ENCODE assay signal across 9 cellular contexts in genomic region chr1:226875641-226876295, GRCh38. TPM values are rescaled to one million over a fixed set of nuclear protein-coding genes. Genes with fewer than 3 reads are reported as not detected.
DNase-seq lines count a peak whose midpoint lies in the region; ATAC-seq and TF ChIP-seq lines count a peak whose summit lies in the region.
"Had no signal": no experiment of that assay in that cellular context is flagged by ENCODE, and none has a peak within 500 bp of the region (broad histone marks: within the 10 kb centered on the region; RNA-seq: fewer than 3 reads in every experiment).

No MANE protein-coding gene starts in this region.

- H3K79me2 ChIP-seq in Karpas-422 (ENCODE audit: low read length): no peaks in the 10 kb centered on the region

- no peak overlapping the region for H3K9ac ChIP-seq in Karpas-422 (ENCODE audit: low read length)

- H3K27me3 ChIP-seq in Karpas-422 (ENCODE audit: low read length) (no peaks in the 10 kb centered on the region), body of pancreas (no peaks in the 10 kb centered on the region), lower lobe of right lung (ENCODE audit: low read depth) (no peaks in the 10 kb centered on the region)

- intact Hi-C loops in body of pancreas (cut with DNase I) (no loop called here), lower lobe of right lung (cut with DNase I) (no loop called here)

- no peak overlapping the region for H2AFZ ChIP-seq in Karpas-422 (ENCODE audit: low read length)

- TF ChIP-seq POLR2A in body of pancreas (IDR thresholded peaks at IDR 0.05): peak in 2 of 3 donors; percentile 20 to 24

- WGBS in body of pancreas, 2 donors: 25 to 36% methylated on average over 10 to 11 of the region's 11 CpGs

- ATAC-seq in body of pancreas (peak; percentile 66), lower lobe of right lung (peak; percentile 67 to 83), HG02870 (IDR thresholded peaks at IDR 0.05; ENCODE audit: unreplicated experiment) (no peak), GM18498 (IDR thresholded peaks at IDR 0.05; ENCODE audit: unreplicated experiment) (no peak)

- H3K36me3 ChIP-seq in Karpas-422 (ENCODE audit: insufficient read depth, low read length): no peaks in the 10 kb centered on the region
- peaks cover 0 to under 1% of the 10 kb centered on the region in 2 donors for H3K36me3 ChIP-seq in body of pancreas (replicated peaks in 1 of 2; ENCODE audit: insufficient read depth in 1 of 2, low read depth in 2 of 2)
- peaks cover 45% of the 10 kb centered on the region for H3K36me3 ChIP-seq in lower lobe of right lung

- DNase-seq in DMS153 treated with DMSO at 0.1 percent for 48 hours (lab: John Stamatoyannopoulos, UW; ENCODE audit: unreplicated experiment) (peak; percentile 81), Karpas-422 (peak; percentile 62), body of pancreas (peak; percentile 77 to 88 (median 84)), lower lobe of right lung (peak; percentile 70), superior temporal gyrus (ENCODE audit: extremely low spot score) (no peak), GM10266 (ENCODE audit: extremely low spot score) (no peak)
- DNase-seq: DND-41 had no signal

- no peak overlapping the region for H3K4me2 ChIP-seq in Karpas-422 (ENCODE audit: low read depth, low read length, poor library complexity, severe bottlenecking)

- H4K20me1 ChIP-seq in Karpas-422 (ENCODE audit: insufficient read depth, low read depth, low read length): no peaks in the 10 kb centered on the region

- no peaks in the 10 kb centered on the region; the same call in 1 of the 2 replicates for H3K4me1 ChIP-seq in Karpas-422 (ENCODE audit: low read length)
- H3K4me1 ChIP-seq in body of pancreas: peaks cover 55% of the 10 kb centered on the region
- H3K4me1 ChIP-seq in lower lobe of right lung: peaks cover 14% of the 10 kb centered on the region

- no peak overlapping the region for H3K4me3 ChIP-seq in Karpas-422 (ENCODE audit: low read length)
- no peak overlapping the region for H3K4me3 ChIP-seq in body of pancreas
- no peak overlapping the region for H3K4me3 ChIP-seq in lower lobe of right lung

- TF ChIP-seq CTCF in body of pancreas (IDR thresholded peaks at IDR 0.05): no peak
- no peak for TF ChIP-seq CTCF in lower lobe of right lung (IDR thresholded peaks at IDR 0.05)
- TF ChIP-seq CTCF in GM10266 (IDR thresholded peaks at IDR 0.05; ENCODE audit: control insufficient read depth, insufficient read depth, low read depth, missing control alignments): no peak

- no peak overlapping the region for H3K27ac ChIP-seq in Karpas-422 (ENCODE audit: low read length)
- peak overlapping the region; percentile 51 to 93 (median 88) for H3K27ac ChIP-seq in body of pancreas
- H3K27ac ChIP-seq in lower lobe of right lung: peak overlapping the region; percentile 18

- H3K9me3 ChIP-seq in Karpas-422 (ENCODE audit: low read length) (no peaks in the 10 kb centered on the region), body of pancreas (no peaks in the 10 kb centered on the region), lower lobe of right lung (no peaks in the 10 kb centered on the region)

- no peaks in the 10 kb centered on the region for H3K9me2 ChIP-seq in Karpas-422 (replicated peaks; ENCODE audit: insufficient read depth, low read length)

RNA-seq across cellular contexts. Expression of gene PSEN2, which starts 5.4 kb away (rescaled TPM):
- total RNA-seq in Karpas-422 (2014; rRNA removed; shearing (Covaris generic); ENCODE audit: low replicate concordance): not detected in 2 replicates
- total RNA-seq in body of pancreas: 10 to 100 TPM; 80.9 to 98.9 TPM
- total RNA-seq in lower lobe of right lung: 26.6 TPM

Comparison
In these comparisons a context has a peak if more than half of its experiments do, and no peak if none do; other contexts are left out.
1. DNase-seq: peak in DMS153 treated with DMSO at 0.1 percent for 48 hours (single experiment), Karpas-422 (single experiment), body of pancreas (4 of 4) and lower lobe of right lung (single experiment); none in superior temporal gyrus (single experiment) and GM10266 (single experiment).
2. ATAC-seq: peak in body of pancreas (single experiment) and lower lobe of right lung (2 of 2); none in HG02870 (single experiment) and GM18498 (single experiment).
3. RNA of gene PSEN2, which starts 5.4 kb away (total RNA-seq): 80.9 to 98.9 TPM in body of pancreas and 26.6 TPM in lower lobe of right lung (single experiment); not detected in Karpas-422; every median in the first group is over 10 times any median in the second.